8 cellular contexts compared by ENCODE assay signal in genomic region chr6:159728552-159728951, GRCh38. TPM values are rescaled to one million over a fixed set of nuclear protein-coding genes. Genes with fewer than 3 reads are reported as not detected.
A peak's percentile ranks its signal among the peaks of the same experiment; 100 is the strongest.
DNase-seq lines count a peak whose midpoint lies in the region; TF ChIP-seq lines count a peak whose summit lies in the region.

No MANE protein-coding gene starts in this region.

- H3K27ac ChIP-seq in AG04450 (ENCODE audit: low read depth, low read length) (no peak overlapping the region), KMS-11 (peak overlapping the region; percentile 94)

- peaks cover 87% of the 10 kb centered on the region for H3K79me2 ChIP-seq in KMS-11 (ENCODE audit: insufficient read depth, low read depth)

- H3K27me3 ChIP-seq in AG04450 (ENCODE audit: control insufficient read depth, insufficient read depth, low read length) (no peaks in the 10 kb centered on the region), KMS-11 (ENCODE audit: insufficient read depth, low read depth) (no peaks in the 10 kb centered on the region), mononuclear cell (ENCODE audit: insufficient read depth, low read length) (no peaks in the 10 kb centered on the region)

- CTCF ChIA-PET in AG04450 (lab: Charles Lee), result interaction anchor here (0.8 to 1.6 kb wide), 4 partner anchors 10 to 74 kb away, joined by 3 to 6 read pairs (median 4); no protein-coding TSS in a partner anchor

- H3K9me3 ChIP-seq in AG04450 (ENCODE audit: control insufficient read depth, insufficient read depth, low read length), result no peaks in the 10 kb centered on the region; the same call in 1 of the 2 replicates
- H3K9me3 ChIP-seq in mononuclear cell (ENCODE audit: low read depth, low read length), result no peaks in the 10 kb centered on the region

- no peak for DNase-seq in AG04450 (ENCODE audit: low read depth, low spot score)
- peak in 1 of 2 donors; percentile 21 for DNase-seq in cardiac fibroblast (ENCODE audit: low read depth in 2 of 2)
- DNase-seq in mucosa of gallbladder (ENCODE audit: low spot score), result no peak
- no peak for DNase-seq in NCI-H1436 (lab: John Stamatoyannopoulos, UW)
- DNase-seq in SHP77 treated with DMSO at 0.1 percent for 48 hours (lab: John Stamatoyannopoulos, UW), result no peak
- DNase-seq in GM20000 (ENCODE audit: low spot score), result no peak

- H3K4me1 ChIP-seq in KMS-11 (ENCODE audit: low read depth, poor library complexity, severe bottlenecking) (peaks cover 41% of the 10 kb centered on the region), mononuclear cell (ENCODE audit: insufficient read depth, low read length) (peaks cover 58% of the 10 kb centered on the region)

- no peak for TF ChIP-seq CTCF in AG04450 (IDR thresholded peaks at IDR 0.05; ENCODE audit: low read depth, low read length)
- TF ChIP-seq CTCF in KMS-11 (conservative IDR thresholded peaks at IDR 0.05; ENCODE audit: low read depth, low read length), result no peak
- no peak for TF ChIP-seq CTCF in cardiac fibroblast (IDR thresholded peaks at IDR 0.05; ENCODE audit: low read depth, low read length)
- TF ChIP-seq CTCF in GM20000 (IDR thresholded peaks at IDR 0.05; ENCODE audit: extremely low read depth, missing control alignments), result no peak

- H3K9ac ChIP-seq in KMS-11, result peak overlapping the region; percentile 96; the same call in 1 of the 2 replicates

- H3K4me2 ChIP-seq in KMS-11, result peak overlapping the region; percentile 81

- H3K36me3 ChIP-seq in KMS-11 (ENCODE audit: insufficient read depth), result no peaks in the 10 kb centered on the region; the same call in 1 of the 2 replicates

- peaks cover 36% of the 10 kb centered on the region for H4K20me1 ChIP-seq in KMS-11 (ENCODE audit: insufficient read depth)

- POLR2A ChIA-PET in AG04450 (lab: Yijun Ruan, JAX), result interaction anchor here (0.7 to 1.1 kb wide), 2 partner anchors 23 to 35 kb away, joined by 3 read pairs; partner anchors contain the start of gene SOD2

- H2AFZ ChIP-seq in KMS-11 (ENCODE audit: low read depth), result no peak overlapping the region

- H3K4me3 ChIP-seq in AG04450 (ENCODE audit: low read depth, low read length) (peak overlapping the region; percentile 86), KMS-11 (IDR thresholded peaks at IDR 0.05; ENCODE audit: insufficient read depth, low read depth, low read length) (no peak overlapping the region), cardiac fibroblast (replicated peaks in 1 of 2; ENCODE audit: low read depth in 2 of 2, low read length in 2 of 2) (peak overlapping the region; percentile 84 to 87), mononuclear cell (ENCODE audit: low read length) (peak overlapping the region; percentile 89)

RNA-seq across cellular contexts. Expression of gene WTAP, which starts 1.2 kb away (rescaled TPM):
- polyA plus RNA-seq in AG04450 (2011; rRNA removed), result 38.5 and 45.7 TPM in 2 replicates
- 30.6 and 37.9 TPM in 2 replicates for polyA minus RNA-seq in AG04450 (2011; rRNA and poly(A)+ RNA removed)
- 267 TPM for total RNA-seq in mononuclear cell
- total RNA-seq in mucosa of gallbladder, result 75.4 TPM

RNA-seq across cellular contexts. Expression of gene ACAT2, which starts 33.3 kb away (rescaled TPM):
- polyA plus RNA-seq in AG04450 (2011; rRNA removed), result 36.9 and 39.9 TPM in 2 replicates
- polyA minus RNA-seq in AG04450 (2011; rRNA and poly(A)+ RNA removed), result 18.5 and 30.1 TPM in 2 replicates
- 10.5 TPM for total RNA-seq in mononuclear cell
- 69.3 TPM for total RNA-seq in mucosa of gallbladder

RNA-seq across cellular contexts. Expression of gene SOD2, which starts 35.5 kb away (rescaled TPM):
- 126 and 194 TPM in 2 replicates for polyA plus RNA-seq in AG04450 (2011; rRNA removed)
- polyA minus RNA-seq in AG04450 (2011; rRNA and poly(A)+ RNA removed), result 205 and 289 TPM in 2 replicates
- total RNA-seq in mononuclear cell, result 932 TPM
- total RNA-seq in mucosa of gallbladder, result 189 TPM
